ENCODE assay signal across 7 cellular contexts in genomic region chr2:124626993-124627392, GRCh38.
"Had no signal": no experiment of that assay in that cellular context is flagged by ENCODE, and none has a peak within 500 bp of the region (broad histone marks: within the 10 kb centered on the region; RNA-seq: fewer than 3 reads in every experiment).

No MANE protein-coding gene starts in this region.

- DNase-seq: GM23248, GOT3, H9, HCEC 1CT had no signal

- H3K9ac ChIP-seq: GM23248 had no signal

- H3K4me3 ChIP-seq: GM23248 had no signal

- ATAC-seq: HepG2 had no signal

- FAIRE-seq: H54, HepG2 had no signal

- H2AFZ ChIP-seq: GM23248 had no signal

- H3K27ac ChIP-seq: GM23248, HL-60 had no signal
